1 cellular context compared by ENCODE assay signal in genomic region chr5:132473608-132474007, GRCh38.
TF ChIP-seq lines count a peak whose summit lies in the region.

No MANE protein-coding gene starts in this region.

TF ChIP-seq in K562, 482 proteins besides CTCF, POLR2A, EP300 and RAD21:
- TF ChIP-seq MAFF (IDR thresholded peaks at IDR 0.05; ENCODE audit: low read length) (no peak), ZNF77 (CRISPR knock-in tag; IDR thresholded peaks at IDR 0.05) (no peak), KLF16 (IDR thresholded peaks at IDR 0.05) (no peak), SMARCA5 (IDR thresholded peaks at IDR 0.05) (0 out of 2 replicates have a peak, but pooled peaks have one; percentile 0)
